Comparison of ENCODE assay signal across 28 cellular contexts in the genomic region with DNA sequence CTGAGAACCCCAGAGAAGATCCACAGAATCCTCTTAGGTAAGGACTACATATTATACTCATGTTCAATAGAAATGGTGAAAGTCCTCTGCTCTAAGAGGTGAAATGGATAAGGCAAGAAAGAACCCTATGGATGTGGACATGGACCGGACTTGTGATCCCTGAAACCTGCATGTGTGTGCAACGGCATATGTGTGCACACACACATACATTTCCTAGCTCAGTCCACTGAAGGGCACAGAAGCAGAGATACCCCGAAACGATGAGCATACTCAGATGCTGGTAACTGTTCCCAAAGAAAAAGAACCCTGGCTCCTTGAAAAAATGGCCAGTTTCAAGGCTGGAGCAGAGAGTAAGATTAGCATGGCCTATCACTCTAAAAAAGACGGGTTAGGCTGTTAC.
"Had no signal": no experiment of that assay in that cellular context is flagged by ENCODE, and none has a peak within 500 bp of the region (broad histone marks: within the 10 kb centered on the region; RNA-seq: fewer than 3 reads in every experiment).

No MANE protein-coding gene starts in this region.

- H3K9me3 ChIP-seq: left ventricle myocardium inferior, pancreas, prostate gland, sigmoid colon, suprapubic skin, tibial artery had no signal

- H3K27ac Mint-ChIP-seq: activated T-helper 1 cell treated with anti-CD3 and anti-CD28 coated beads, Interleukin-12 subunit alpha, Interleukin-12 subunit beta, Interleukin-2, Interleukin-4 antibody, amounts not matched to agents 30 ng/mL and 10 ng/mL and 1 ng/mL, durations not matched to agents 14 hours and 24 hours and 36 hours had no signal

- H3K4me1 Mint-ChIP-seq: activated naive CD4-positive, alpha-beta T cell treated with anti-CD3 and anti-CD28 coated beads, Interleukin-2, amount 50 U/mL, for 24 hours; central memory CD8-positive, alpha-beta T cell; neural crest cell had no signal

- H3K4me1 ChIP-seq: pancreas, prostate gland, sigmoid colon, suprapubic skin, tibial artery had no signal

- H3K27ac ChIP-seq: left ventricle myocardium inferior, pancreas, prostate gland, sigmoid colon, suprapubic skin, tibial artery had no signal

- H3K9me3 Mint-ChIP-seq: activated naive CD4-positive, alpha-beta T cell treated with anti-CD3 and anti-CD28 coated beads, Interleukin-2, amount 50 U/mL, for 24 hours; activated T-helper 1 cell treated with anti-CD3 and anti-CD28 coated beads, Interleukin-12 subunit alpha, Interleukin-12 subunit beta, Interleukin-2, Interleukin-4 antibody, amounts not matched to agents 30 ng/mL and 10 ng/mL and 1 ng/mL, durations not matched to agents 14 hours and 24 hours and 36 hours; central memory CD8-positive, alpha-beta T cell; neural crest cell had no signal

- H3K27me3 ChIP-seq: pancreas, sigmoid colon, suprapubic skin, tibial artery had no signal

- H3K4me2 ChIP-seq: smooth muscle cell had no signal

- H3K4me3 ChIP-seq: left ventricle myocardium inferior, pancreas, prostate gland, sigmoid colon, smooth muscle cell, suprapubic skin, tibial artery had no signal

- ATAC-seq: naive thymus-derived CD4-positive, alpha-beta T cell; pancreas had no signal

- DNase-seq: activated CD4-positive, alpha-beta T cell treated with anti-CD3 and anti-CD28 coated beads for 4 hours; activated CD4-positive, alpha-beta T cell treated with anti-CD3 and anti-CD28 coated beads, Interleukin-2, amount 50 U/mL, for 4 hours; activated gamma-delta T cell; anterior cingulate cortex; dermis blood vessel endothelial cell; effector CD4-positive, alpha-beta T cell; left ventricle myocardium inferior; midbrain; nucleus accumbens; pancreas; retina; sigmoid colon; stimulated activated CD4-positive, alpha-beta T cell treated with anti-CD3 and anti-CD28 coated beads, Interleukin-1b, Interleukin-23, amount 100 ng/mL, for 48 hours; stimulated activated CD4-positive, alpha-beta T cell treated with anti-CD3 and anti-CD28 coated beads, Interleukin-4, amount 100 ng/mL, for 4 hours; stimulated activated CD8-positive, alpha-beta memory T cell treated with anti-CD3 and anti-CD28 coated beads, Interleukin-4, amount 100 ng/mL, for 48 hours; stimulated activated naive CD4-positive, alpha-beta T cell; tibial artery had no signal

- FAIRE-seq: bronchial epithelial cell, frontal cortex, islet of Langerhans, pancreas had no signal

- H3K27me3 Mint-ChIP-seq: activated naive CD4-positive, alpha-beta T cell treated with anti-CD3 and anti-CD28 coated beads, Interleukin-2, amount 50 U/mL, for 24 hours; central memory CD8-positive, alpha-beta T cell; naive thymus-derived CD4-positive, alpha-beta T cell had no signal

- H3K4me3 Mint-ChIP-seq: activated naive CD4-positive, alpha-beta T cell treated with anti-CD3 and anti-CD28 coated beads, Interleukin-2, amount 50 U/mL, for 24 hours; activated T-helper 1 cell treated with anti-CD3 and anti-CD28 coated beads, Interleukin-12 subunit alpha, Interleukin-12 subunit beta, Interleukin-2, Interleukin-4 antibody, amounts not matched to agents 30 ng/mL and 10 ng/mL and 1 ng/mL, durations not matched to agents 14 hours and 24 hours and 36 hours; central memory CD8-positive, alpha-beta T cell; naive thymus-derived CD4-positive, alpha-beta T cell; neural crest cell had no signal
